Comparison of ENCODE assay signal across 1 cellular context in genomic region chr9:120854596-120855327, GRCh38.
TF ChIP-seq lines count a peak whose summit lies in the region.

No MANE protein-coding gene starts in this region.

TF ChIP-seq in HepG2, 621 proteins besides CTCF, POLR2A, EP300 and RAD21:
- TF ChIP-seq ZSCAN12 (CRISPR knock-in tag; IDR thresholded peaks at IDR 0.05) (no peak), POLR2G (IDR thresholded peaks at IDR 0.05; ENCODE audit: low read depth, low read length) (peak; percentile 51; the same call in 1 of the 2 replicates)
